20 cellular contexts compared by ENCODE assay signal in the genomic region with DNA sequence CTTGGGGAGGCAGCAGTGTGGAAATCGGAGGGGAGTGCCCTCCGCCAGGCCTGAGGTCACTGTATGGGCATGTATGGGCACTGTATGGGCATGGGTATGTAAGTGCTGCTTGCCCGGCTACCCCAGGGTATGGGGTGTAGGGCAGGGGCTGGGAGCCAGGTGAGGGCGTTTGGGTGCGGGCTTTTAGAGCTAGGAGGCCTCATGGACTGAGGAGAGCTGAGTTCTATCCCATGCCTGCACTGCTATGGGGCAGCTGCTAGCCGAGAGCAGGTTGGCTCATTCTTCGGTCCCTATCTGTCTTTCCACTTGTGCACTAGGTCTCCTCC. TPM values are rescaled to one million over a fixed set of nuclear protein-coding genes. Genes with fewer than 3 reads are reported as not detected.
"Had no signal": no experiment of that assay in that cellular context is flagged by ENCODE, and none has a peak within 500 bp of the region (broad histone marks: within the 10 kb centered on the region; RNA-seq: fewer than 3 reads in every experiment).

No MANE protein-coding gene starts in this region.

- H3K4me1 ChIP-seq: psoas muscle had no signal

- H3K9me3 Mint-ChIP-seq: activated CD8-positive, alpha-beta T cell treated with anti-CD3 and anti-CD28 coated beads for 36 hours; activated naive CD4-positive, alpha-beta T cell treated with anti-CD3 and anti-CD28 coated beads, Interleukin-2, amount 50 U/mL, for 24 hours; activated T-cell treated with anti-CD3 and anti-CD28 coated beads, Interleukin-2, amount 50 U/mL, for 4 hours; mesothelial cell of epicardium; stimulated activated naive CD8-positive, alpha-beta T cell treated with anti-CD3 and anti-CD28 coated beads, Interleukin-15, amount 100 ng/mL, for 72 hours had no signal

- H3K36me3 Mint-ChIP-seq: activated naive CD4-positive, alpha-beta T cell treated with anti-CD3 and anti-CD28 coated beads, Interleukin-2, amount 50 U/mL, for 24 hours; mesothelial cell of epicardium had no signal

- H3K27me3 ChIP-seq: right lobe of liver had no signal

- H3K79me2 ChIP-seq: hepatocyte had no signal

- H3K9me3 ChIP-seq: psoas muscle, right lobe of liver had no signal

- DNase-seq: activated CD4-positive, alpha-beta T cell treated with anti-CD3 and anti-CD28 coated beads for 36 hours; activated CD8-positive, alpha-beta T cell treated with anti-CD3 and anti-CD28 coated beads for 36 hours; activated effector memory CD4-positive, alpha-beta T cell treated with Interleukin-2 at 50 U/mL for 16 hours; activated T-cell treated with anti-CD3 and anti-CD28 coated beads, Interleukin-2, amount 50 U/mL, for 4 hours; cortex of kidney; effector CD8-positive, alpha-beta T cell; foreskin melanocyte; psoas muscle; right lobe of liver; stimulated activated naive CD8-positive, alpha-beta T cell treated with anti-CD3 and anti-CD28 coated beads, Interleukin-15, amount 100 ng/mL, for 72 hours; T-helper 17 cell; WERI-Rb-1 had no signal

- ATAC-seq: activated CD4-positive, alpha-beta T cell treated with anti-CD3 and anti-CD28 coated beads for 36 hours; T-helper 17 cell had no signal

- H3K4me3 Mint-ChIP-seq: activated CD4-positive, alpha-beta T cell treated with anti-CD3 and anti-CD28 coated beads for 36 hours; activated CD8-positive, alpha-beta T cell treated with anti-CD3 and anti-CD28 coated beads for 36 hours; activated naive CD4-positive, alpha-beta T cell treated with anti-CD3 and anti-CD28 coated beads, Interleukin-2, amount 50 U/mL, for 24 hours; activated T-cell treated with anti-CD3 and anti-CD28 coated beads, Interleukin-2, amount 50 U/mL, for 4 hours; mesothelial cell of epicardium; T-helper 17 cell had no signal

- H2AFZ ChIP-seq: hepatocyte had no signal

- H3K27ac Mint-ChIP-seq: activated CD4-positive, alpha-beta T cell treated with anti-CD3 and anti-CD28 coated beads for 36 hours; activated CD8-positive, alpha-beta T cell treated with anti-CD3 and anti-CD28 coated beads for 36 hours; mesothelial cell of epicardium; stimulated activated naive CD8-positive, alpha-beta T cell treated with anti-CD3 and anti-CD28 coated beads, Interleukin-15, amount 100 ng/mL, for 72 hours; T-helper 17 cell had no signal

- H3K27ac ChIP-seq: hepatocyte, psoas muscle, right lobe of liver, WERI-Rb-1 had no signal

- H3K36me3 ChIP-seq: WERI-Rb-1 had no signal

- H3K4me3 ChIP-seq: hepatocyte, lung, right lobe of liver had no signal

RNA-seq across cellular contexts. Expression of gene PKLR, which starts 5.3 kb away (rescaled TPM):
- total RNA-seq: activated CD4-positive, alpha-beta T cell treated with anti-CD3 and anti-CD28 coated beads for 36 hours; activated CD8-positive, alpha-beta T cell treated with anti-CD3 and anti-CD28 coated beads for 36 hours; fibroblast of lung; osteocyte; psoas muscle; T-helper 17 cell; ureter had no signal
- polyA plus RNA-seq: fibroblast of lung, neural cell had no signal
